ENCODE assay signal across 1 cellular context in the genomic region with DNA sequence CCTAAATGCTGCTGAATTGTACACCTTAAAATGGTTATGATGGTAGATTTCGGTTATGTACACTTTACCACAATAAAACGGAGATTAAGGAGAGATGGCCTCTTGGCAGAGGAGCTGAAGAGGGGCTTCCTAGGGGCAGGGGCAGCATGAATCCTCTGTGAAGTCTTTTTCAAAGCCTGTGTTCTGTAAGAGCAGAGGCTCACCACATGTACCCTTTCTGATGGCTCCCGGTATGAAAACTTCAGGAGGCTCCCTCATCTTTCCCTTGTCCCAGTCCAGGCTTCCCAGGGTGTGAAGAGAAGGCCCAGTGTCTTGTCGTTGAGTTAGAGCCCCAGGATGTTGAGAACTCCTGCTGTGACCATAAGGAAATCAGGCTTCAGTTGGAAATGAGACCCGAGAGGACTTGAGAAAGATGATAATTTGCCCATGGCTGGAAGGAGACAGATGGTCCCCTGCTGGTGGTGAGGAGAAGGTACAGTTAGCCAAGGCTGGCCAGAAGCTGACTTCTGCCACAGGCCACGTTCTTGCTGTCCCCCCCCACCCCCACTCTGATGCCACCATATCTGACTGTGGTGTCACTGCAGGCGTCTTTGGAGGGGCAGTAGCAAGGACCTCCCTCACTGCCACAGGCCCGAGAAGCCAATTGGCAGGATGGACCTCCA.
TF ChIP-seq lines count a peak whose summit lies in the region.

No MANE protein-coding gene starts in this region.

TF ChIP-seq in K562, 482 proteins besides CTCF, POLR2A, EP300 and RAD21:
- TF ChIP-seq, protein P1, sequence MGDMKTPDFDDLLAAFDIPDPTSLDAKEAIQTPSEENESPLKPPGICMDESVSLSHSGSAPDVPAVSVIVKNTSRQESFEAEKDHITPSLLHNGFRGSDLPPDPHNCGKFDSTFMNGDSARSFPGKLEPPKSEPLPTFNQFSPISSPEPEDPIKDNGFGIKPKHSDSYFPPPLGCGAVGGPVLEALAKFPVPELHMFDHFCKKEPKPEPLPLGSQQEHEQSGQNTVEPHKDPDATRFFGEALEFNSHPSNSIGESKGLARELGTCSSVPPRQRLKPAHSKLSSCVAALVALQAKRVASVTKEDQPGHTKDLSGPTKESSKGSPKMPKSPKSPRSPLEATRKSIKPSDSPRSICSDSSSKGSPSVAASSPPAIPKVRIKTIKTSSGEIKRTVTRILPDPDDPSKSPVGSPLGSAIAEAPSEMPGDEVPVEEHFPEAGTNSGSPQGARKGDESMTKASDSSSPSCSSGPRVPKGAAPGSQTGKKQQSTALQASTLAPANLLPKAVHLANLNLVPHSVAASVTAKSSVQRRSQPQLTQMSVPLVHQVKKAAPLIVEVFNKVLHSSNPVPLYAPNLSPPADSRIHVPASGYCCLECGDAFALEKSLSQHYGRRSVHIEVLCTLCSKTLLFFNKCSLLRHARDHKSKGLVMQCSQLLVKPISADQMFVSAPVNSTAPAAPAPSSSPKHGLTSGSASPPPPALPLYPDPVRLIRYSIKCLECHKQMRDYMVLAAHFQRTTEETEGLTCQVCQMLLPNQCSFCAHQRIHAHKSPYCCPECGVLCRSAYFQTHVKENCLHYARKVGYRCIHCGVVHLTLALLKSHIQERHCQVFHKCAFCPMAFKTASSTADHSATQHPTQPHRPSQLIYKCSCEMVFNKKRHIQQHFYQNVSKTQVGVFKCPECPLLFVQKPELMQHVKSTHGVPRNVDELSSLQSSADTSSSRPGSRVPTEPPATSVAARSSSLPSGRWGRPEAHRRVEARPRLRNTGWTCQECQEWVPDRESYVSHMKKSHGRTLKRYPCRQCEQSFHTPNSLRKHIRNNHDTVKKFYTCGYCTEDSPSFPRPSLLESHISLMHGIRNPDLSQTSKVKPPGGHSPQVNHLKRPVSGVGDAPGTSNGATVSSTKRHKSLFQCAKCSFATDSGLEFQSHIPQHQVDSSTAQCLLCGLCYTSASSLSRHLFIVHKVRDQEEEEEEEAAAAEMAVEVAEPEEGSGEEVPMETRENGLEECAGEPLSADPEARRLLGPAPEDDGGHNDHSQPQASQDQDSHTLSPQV (IDR thresholded peaks at IDR 0.05) = no peak
- TF ChIP-seq ZNF274 (IDR thresholded peaks at IDR 0.05; ENCODE audit: borderline replicate concordance, low read depth, low read length) (peak; percentile 89), TAF7 (tag; IDR thresholded peaks at IDR 0.05) (no peak), KLF1 (tag; IDR thresholded peaks at IDR 0.05) (no peak), NFIC (IDR thresholded peaks at IDR 0.05) (no peak)
